Comparison of ENCODE assay signal across 7 cellular contexts in genomic region chr4:183443609-183444148, GRCh38. TPM values are rescaled to one million over a fixed set of nuclear protein-coding genes. Genes with fewer than 3 reads are reported as not detected.
DNase-seq lines count a peak whose midpoint lies in the region; ATAC-seq and TF ChIP-seq lines count a peak whose summit lies in the region.

No MANE protein-coding gene starts in this region.

- TF ChIP-seq POLR2A in esophagus squamous epithelium (IDR thresholded peaks at IDR 0.05) = no peak
- TF ChIP-seq POLR2A in ovary (IDR thresholded peaks at IDR 0.05) = no peak

- peak overlapping the region; percentile 97 for H3K9ac ChIP-seq in MM.1S (ENCODE audit: low read length)

- H3K27me3 Mint-ChIP-seq in activated CD8-positive, alpha-beta T cell treated with anti-CD3 and anti-CD28 coated beads for 36 hours = no peaks in the 10 kb centered on the region

- H3K27ac ChIP-seq in MM.1S (ENCODE audit: low read length) (peak overlapping the region; percentile 95), esophagus squamous epithelium (peak overlapping the region; percentile 97 to 99 (median 98)), ovary (peak overlapping the region; percentile 84 to 99), aorta (ENCODE audit: low read depth in 1 of 2, low read length in 2 of 2) (peak overlapping the region; percentile 91 to 93)

- H3K9me3 Mint-ChIP-seq in activated CD8-positive, alpha-beta T cell treated with anti-CD3 and anti-CD28 coated beads for 36 hours = no peaks in the 10 kb centered on the region

- peaks cover 21% of the 10 kb centered on the region for H3F3A ChIP-seq in MM.1S (ENCODE audit: insufficient read depth, low read length)

- H3K79me2 ChIP-seq in MM.1S (ENCODE audit: low read length) = peaks cover 37% of the 10 kb centered on the region

- peaks cover 31% of the 10 kb centered on the region for H3K36me3 Mint-ChIP-seq in activated CD8-positive, alpha-beta T cell treated with anti-CD3 and anti-CD28 coated beads for 36 hours (ENCODE audit: low read depth)

- TF ChIP-seq EP300 in ovary (IDR thresholded peaks at IDR 0.05) = no peak

- H3K27me3 ChIP-seq in MM.1S (replicated peaks; ENCODE audit: insufficient read depth, low read length) (no peaks in the 10 kb centered on the region), esophagus squamous epithelium (no peaks in the 10 kb centered on the region), ovary (no peaks in the 10 kb centered on the region), aorta (ENCODE audit: control insufficient read depth in 1 of 2, insufficient read depth in 2 of 2, low read length in 1 of 2) (no peaks in the 10 kb centered on the region)

- peaks cover 36% of the 10 kb centered on the region for H3K4me1 Mint-ChIP-seq in activated CD8-positive, alpha-beta T cell treated with anti-CD3 and anti-CD28 coated beads for 36 hours (ENCODE audit: low read depth)

- POLR2A ChIA-PET in activated CD8-positive, alpha-beta T cell treated with anti-CD3 and anti-CD28 coated beads for 36 hours (lab: Charles Lee) = interaction anchor here (1.0 to 3.5 kb wide), 7 partner anchors 9 to 216 kb away, joined by 3 to 28 read pairs (median 8); partner anchors contain the start of genes ING2, RWDD4 and TRAPPC11

- peak overlapping the region; percentile 96 for H3K27ac Mint-ChIP-seq in activated CD8-positive, alpha-beta T cell treated with anti-CD3 and anti-CD28 coated beads for 36 hours

- H4K20me1 ChIP-seq in MM.1S (ENCODE audit: insufficient read depth, low read length) = no peaks in the 10 kb centered on the region

- H3K4me3 Mint-ChIP-seq in activated CD8-positive, alpha-beta T cell treated with anti-CD3 and anti-CD28 coated beads for 36 hours = peak overlapping the region; percentile 93

- CTCF ChIA-PET in activated CD8-positive, alpha-beta T cell treated with anti-CD3 and anti-CD28 coated beads for 36 hours (lab: Charles Lee) = interaction anchor here (2.0 to 2.2 kb wide), 2 partner anchors 36 to 47 kb away, joined by 5 to 10 read pairs; no protein-coding TSS in a partner anchor

- no peaks in the 10 kb centered on the region for H3K9me2 ChIP-seq in MM.1S (replicated peaks; ENCODE audit: insufficient read depth, low read length)

- H3K4me3 ChIP-seq in MM.1S (ENCODE audit: low read length) (peak overlapping the region; percentile 78), esophagus squamous epithelium (peak overlapping the region; percentile 86 to 98 (median 96)), ovary (peak overlapping the region; percentile 93), aorta (ENCODE audit: low read length in 2 of 2) (peak overlapping the region; percentile 63 to 87)

- intact Hi-C loops in activated CD8-positive, alpha-beta T cell treated with anti-CD3 and anti-CD28 coated beads for 36 hours (cut with micrococcal nuclease) = loop anchor here (2.0 kb wide), 1 partner anchor 61 kb away; the partner anchor contains the start of gene ING2
- intact Hi-C loops in esophagus squamous epithelium (cut with DNase I) (loop anchor here (2.0 kb wide), 1 partner anchor 57 kb away; no protein-coding TSS in a partner anchor), ovary (cut with DNase I) (loop anchor here in 1 of 4 donors (10.0 kb wide), 1 partner anchor 61 kb away; the partner anchor contains the start of gene ING2), aorta (cut with DNase I) (loop anchor here in 1 of 2 donors (2.0 to 10.0 kb wide), 2 partner anchors 63 to 349 kb away; partner anchors contain the start of gene WWC2)

- peak overlapping the region; percentile 87 for H2AFZ ChIP-seq in MM.1S (ENCODE audit: low read length)

- ATAC-seq in GM18499 (IDR thresholded peaks at IDR 0.05; ENCODE audit: insufficient read depth, unreplicated experiment) (peak; percentile 23), aorta (ENCODE audit: low FRiP score) (no peak), GM18511 (IDR thresholded peaks at IDR 0.05; ENCODE audit: unreplicated experiment) (no peak)
- ATAC-seq in activated CD8-positive, alpha-beta T cell treated with anti-CD3 and anti-CD28 coated beads for 36 hours = peak; percentile 22

- H3K36me3 ChIP-seq in MM.1S (replicated peaks; ENCODE audit: insufficient read depth, low read length) (peaks cover 30% of the 10 kb centered on the region), esophagus squamous epithelium (peaks cover 0 to 28% (median 10%) of the 10 kb centered on the region in 3 donors), ovary (no peaks in the 10 kb centered on the region), aorta (ENCODE audit: control insufficient read depth in 1 of 2, insufficient read depth in 2 of 2, low read length in 1 of 2) (peaks cover 0 to 7% of the 10 kb centered on the region in 2 donors)

- DNase-seq in MM.1S (peak; percentile 56), esophagus squamous epithelium (lab: John Stamatoyannopoulos, UW) (no peak), ovary (no peak), aorta (no peak)
- DNase-seq in activated CD8-positive, alpha-beta T cell treated with anti-CD3 and anti-CD28 coated beads for 36 hours = peak; percentile 61

- TF ChIP-seq CTCF in MM.1S (IDR thresholded peaks at IDR 0.05; ENCODE audit: low read length) = no peak
- no peak for TF ChIP-seq CTCF in activated CD8-positive, alpha-beta T cell treated with anti-CD3 and anti-CD28 coated beads for 36 hours (IDR thresholded peaks at IDR 0.05)
- no peak for TF ChIP-seq CTCF in esophagus squamous epithelium (IDR thresholded peaks at IDR 0.05)
- no peak for TF ChIP-seq CTCF in ovary (IDR thresholded peaks at IDR 0.05)

- H3K9me3 ChIP-seq in MM.1S (replicated peaks; ENCODE audit: insufficient read depth, low read length) (no peaks in the 10 kb centered on the region), esophagus squamous epithelium (no peaks in the 10 kb centered on the region), ovary (no peaks in the 10 kb centered on the region), aorta (ENCODE audit: control insufficient read depth, low read length) (no peaks in the 10 kb centered on the region)

- H3K4me1 ChIP-seq in MM.1S (ENCODE audit: low read length) (peaks cover 29% of the 10 kb centered on the region), esophagus squamous epithelium (peaks cover 6 to 67% (median 25%) of the 10 kb centered on the region in 3 donors), ovary (ENCODE audit: insufficient read depth) (peaks cover 2% of the 10 kb centered on the region), aorta (ENCODE audit: control insufficient read depth in 1 of 2, insufficient read depth in 2 of 2, low read length in 2 of 2) (no peaks in the 10 kb centered on the region)

- WGBS in esophagus squamous epithelium, 2 donors = 1 to 2% methylated on average over 10 to 19 of the region's 26 CpGs
- WGBS in ovary, 3 donors = 2% methylated on average over 24 to 26 of the region's 26 CpGs
- WGBS in aorta, 2 donors = 1 to 2% methylated on average over 26 of the region's 26 CpGs

- H3K4me2 ChIP-seq in MM.1S (ENCODE audit: low read depth, low read length) = peak overlapping the region; percentile 78

RNA-seq across cellular contexts. Expression of gene CDKN2AIP, which starts 0.8 kb away (rescaled TPM):
- 10 to 100 TPM; 26.4 to 26.6 TPM for total RNA-seq in activated CD8-positive, alpha-beta T cell treated with anti-CD3 and anti-CD28 coated beads for 36 hours
- total RNA-seq in esophagus squamous epithelium = 10 to 100 TPM; 20.3 to 33.5 (median 27.2) TPM
- total RNA-seq in ovary = 10 to 100 TPM; 17.8 to 28.8 (median 19.2) TPM
- 10 to 100 TPM; 14.2 to 25.9 TPM for polyA plus RNA-seq in ovary
- total RNA-seq in aorta = 10 to 100 TPM; 12.0 to 15.4 TPM
- 10 to 100 TPM; 12.2 to 16.3 TPM for polyA plus RNA-seq in aorta

Comparison
In these comparisons a context has a peak if more than half of its experiments do, and no peak if none do; other contexts are left out.
1. ATAC-seq: peak in GM18499 (single experiment) and activated CD8-positive, alpha-beta T cell treated with anti-CD3 and anti-CD28 coated beads for 36 hours (single experiment); none in aorta (single experiment) and GM18511 (single experiment).
2. DNase-seq: peak in MM.1S (single experiment) and activated CD8-positive, alpha-beta T cell treated with anti-CD3 and anti-CD28 coated beads for 36 hours (single experiment); none in esophagus squamous epithelium (single experiment), ovary (0 of 5) and aorta (0 of 2).
3. Peak in every context shown above with its lines, with median percentiles within 50 percentile points of each other: H3K27ac ChIP-seq and H3K4me3 ChIP-seq.